ENCODE assay signal across 10 cellular contexts in genomic region chr1:58857673-58858343, GRCh38.
DNase-seq lines count a peak whose midpoint lies in the region; ATAC-seq, FAIRE-seq and TF ChIP-seq lines count a peak whose summit lies in the region.
"Had no signal": no experiment of that assay in that cellular context is flagged by ENCODE, and none has a peak within 500 bp of the region (broad histone marks: within the 10 kb centered on the region; RNA-seq: fewer than 3 reads in every experiment).

No MANE protein-coding gene starts in this region.

- H2BK5ac ChIP-seq in trophoblast cell (ENCODE audit: low read depth, low read length, poor library complexity), result no peak overlapping the region

- H3K4ac ChIP-seq in trophoblast cell (ENCODE audit: low read depth, low read length), result no peak overlapping the region

- no peaks in the 10 kb centered on the region for H3K79me2 ChIP-seq in trophoblast cell (ENCODE audit: control insufficient read depth, insufficient read depth, low read length, poor library complexity)

- H3K4me2 ChIP-seq in trophoblast cell (ENCODE audit: low read length), result no peak overlapping the region

- no peak overlapping the region for H3K4me3 ChIP-seq in CD8-positive, alpha-beta T cell (ENCODE audit: low read depth, low read length)
- H3K4me3 ChIP-seq in esophagus muscularis mucosa (no peak overlapping the region), trophoblast cell (ENCODE audit: low read depth, low read length) (no peak overlapping the region)

- H4K8ac ChIP-seq in trophoblast cell (ENCODE audit: low read depth, low read length), result no peak overlapping the region

- no peak for TF ChIP-seq POLR2A in esophagus muscularis mucosa (IDR thresholded peaks at IDR 0.05; ENCODE audit: low read depth)

- peak overlapping the region; percentile 32 for H3K4me3 Mint-ChIP-seq in CD8-positive, alpha-beta T cell
- no peak overlapping the region for H3K4me3 Mint-ChIP-seq in activated T-helper 2 cell treated with anti-CD3 and anti-CD28 coated beads, Interferon-gamma antibody, Interleukin-2, Interleukin-4, amounts not matched to agents 10 μg/mL and 5 μg/mL and 100 μg/mL, durations not matched to agents 14 hours and 24 hours and 36 hours (ENCODE audit: low read depth)

- peak in 1 of 7 experiments; percentile 69 for DNase-seq in CD8-positive, alpha-beta T cell
- DNase-seq in GM19239 (ENCODE audit: insufficient read length, low spot score) (peak; percentile 36), HuH-7 (ENCODE audit: low spot score) (no peak), esophagus muscularis mucosa (ENCODE audit: extremely low spot score) (no peak), anterior cingulate cortex (lab: John Stamatoyannopoulos, UW) (no peak), trophoblast cell (no peak)
- peak; percentile 17 for DNase-seq in activated T-helper 2 cell treated with anti-CD3 and anti-CD28 coated beads, Interferon-gamma antibody, Interleukin-2, Interleukin-4, amounts not matched to agents 10 μg/mL and 5 μg/mL and 100 μg/mL, durations not matched to agents 14 hours and 24 hours and 36 hours (ENCODE audit: low spot score)

- intact Hi-C loops in CD8-positive, alpha-beta T cell (cut with DNase I, micrococcal nuclease), result no loop called here
- intact Hi-C loops in activated T-helper 2 cell treated with anti-CD3 and anti-CD28 coated beads, Interferon-gamma antibody, Interleukin-2, Interleukin-4, amounts not matched to agents 10 μg/mL and 5 μg/mL and 100 μg/mL, durations not matched to agents 14 hours and 24 hours and 36 hours (cut with micrococcal nuclease), result loop anchor here (2.0 to 5.0 kb wide), 4 partner anchors 41 to 189 kb away; partner anchors contain the start of gene JUN
- intact Hi-C loops in esophagus muscularis mucosa (cut with DNase I), result no loop called here

- H3K27ac ChIP-seq in CD8-positive, alpha-beta T cell (ENCODE audit: low read depth, low read length), result peak overlapping the region; percentile 5
- H3K27ac ChIP-seq in esophagus muscularis mucosa (replicated peaks in 1 of 4) (no peak overlapping the region), trophoblast cell (ENCODE audit: low read depth, low read length) (no peak overlapping the region)
- H3K27ac ChIP-seq: epithelial cell of prostate had no signal

- no peak overlapping the region for H3K14ac ChIP-seq in trophoblast cell (ENCODE audit: low read length)

- H4K12ac ChIP-seq in trophoblast cell (ENCODE audit: low read depth, low read length), result no peak overlapping the region

- no peak overlapping the region for H2BK120ac ChIP-seq in trophoblast cell (ENCODE audit: insufficient read depth, low read length, poor library complexity)

- H3K36me3 ChIP-seq in CD8-positive, alpha-beta T cell (ENCODE audit: insufficient read depth, low read length), result no peaks in the 10 kb centered on the region
- H3K36me3 ChIP-seq in esophagus muscularis mucosa (no peaks in the 10 kb centered on the region), trophoblast cell (ENCODE audit: control insufficient read depth in 1 of 2, insufficient read depth in 2 of 2, low read length in 2 of 2) (no peaks in the 10 kb centered on the region)

- POLR2A ChIA-PET in CD8-positive, alpha-beta T cell (lab: Charles Lee), result interaction anchor here (0.6 to 2.9 kb wide), 7 partner anchors 9 to 205 kb away, joined by 3 to 15 read pairs (median 5); partner anchors contain the start of gene JUN

- H3K4me1 Mint-ChIP-seq in CD8-positive, alpha-beta T cell (ENCODE audit: low read depth), result peaks cover 64% of the 10 kb centered on the region
- peaks cover 31% of the 10 kb centered on the region for H3K4me1 Mint-ChIP-seq in activated T-helper 2 cell treated with anti-CD3 and anti-CD28 coated beads, Interferon-gamma antibody, Interleukin-2, Interleukin-4, amounts not matched to agents 10 μg/mL and 5 μg/mL and 100 μg/mL, durations not matched to agents 14 hours and 24 hours and 36 hours (ENCODE audit: low read depth)

- H4K91ac ChIP-seq in trophoblast cell (ENCODE audit: low read depth, low read length), result no peak overlapping the region

- no peak for TF ChIP-seq CTCF in CD8-positive, alpha-beta T cell (IDR thresholded peaks at IDR 0.05)
- no peak for TF ChIP-seq CTCF in esophagus muscularis mucosa (IDR thresholded peaks at IDR 0.05)

- peak overlapping the region; percentile 91 for H3K27ac Mint-ChIP-seq in CD8-positive, alpha-beta T cell
- peak overlapping the region; percentile 83 for H3K27ac Mint-ChIP-seq in activated T-helper 2 cell treated with anti-CD3 and anti-CD28 coated beads, Interferon-gamma antibody, Interleukin-2, Interleukin-4, amounts not matched to agents 10 μg/mL and 5 μg/mL and 100 μg/mL, durations not matched to agents 14 hours and 24 hours and 36 hours

- H3K9me3 ChIP-seq in CD8-positive, alpha-beta T cell (ENCODE audit: low read length), result no peaks in the 10 kb centered on the region
- H3K9me3 ChIP-seq in esophagus muscularis mucosa (no peaks in the 10 kb centered on the region), trophoblast cell (ENCODE audit: insufficient read depth, low read depth, low read length) (no peaks in the 10 kb centered on the region)

- H2BK12ac ChIP-seq in trophoblast cell (ENCODE audit: low read length), result no peak overlapping the region

- no peaks in the 10 kb centered on the region for H3K27me3 Mint-ChIP-seq in CD8-positive, alpha-beta T cell (ENCODE audit: low read depth)
- no peaks in the 10 kb centered on the region for H3K27me3 Mint-ChIP-seq in activated T-helper 2 cell treated with anti-CD3 and anti-CD28 coated beads, Interferon-gamma antibody, Interleukin-2, Interleukin-4, amounts not matched to agents 10 μg/mL and 5 μg/mL and 100 μg/mL, durations not matched to agents 14 hours and 24 hours and 36 hours (ENCODE audit: low read depth)

- H3K9ac ChIP-seq in trophoblast cell (ENCODE audit: low read length), result no peak overlapping the region

- no peak overlapping the region for H3K23ac ChIP-seq in trophoblast cell (ENCODE audit: low read length)

- H3K9me3 Mint-ChIP-seq in CD8-positive, alpha-beta T cell, result no peaks in the 10 kb centered on the region
- no peaks in the 10 kb centered on the region for H3K9me3 Mint-ChIP-seq in activated T-helper 2 cell treated with anti-CD3 and anti-CD28 coated beads, Interferon-gamma antibody, Interleukin-2, Interleukin-4, amounts not matched to agents 10 μg/mL and 5 μg/mL and 100 μg/mL, durations not matched to agents 14 hours and 24 hours and 36 hours

- peak; percentile 65 for ATAC-seq in CD8-positive, alpha-beta T cell
- ATAC-seq in HG03064 (IDR thresholded peaks at IDR 0.05; ENCODE audit: low read depth, unreplicated experiment), result peak; percentile 72

- no peak overlapping the region for H2AFZ ChIP-seq in trophoblast cell (ENCODE audit: insufficient read depth, low read length, poor library complexity)

- CTCF ChIA-PET in CD8-positive, alpha-beta T cell (lab: Charles Lee), result interaction anchor here (0.6 to 1.4 kb wide), 5 partner anchors 30 to 841 kb away, joined by 3 to 5 read pairs (median 3); no protein-coding TSS in a partner anchor

- no peaks in the 10 kb centered on the region for H3K79me1 ChIP-seq in trophoblast cell (ENCODE audit: low read length)

- no peaks in the 10 kb centered on the region for H3K36me3 Mint-ChIP-seq in CD8-positive, alpha-beta T cell
- no peaks in the 10 kb centered on the region for H3K36me3 Mint-ChIP-seq in activated T-helper 2 cell treated with anti-CD3 and anti-CD28 coated beads, Interferon-gamma antibody, Interleukin-2, Interleukin-4, amounts not matched to agents 10 μg/mL and 5 μg/mL and 100 μg/mL, durations not matched to agents 14 hours and 24 hours and 36 hours (ENCODE audit: low read depth)

- no peak for TF ChIP-seq EP300 in esophagus muscularis mucosa (IDR thresholded peaks at IDR 0.05)

- H2AK5ac ChIP-seq in trophoblast cell (ENCODE audit: low read length), result no peak overlapping the region

- no peak overlapping the region for H3K18ac ChIP-seq in trophoblast cell (ENCODE audit: low read length)

- FAIRE-seq in GM19239 (lab: Jason Lieb, UNC), result peak; percentile 51
- FAIRE-seq: D721Med had no signal

- H3K4me1 ChIP-seq in CD8-positive, alpha-beta T cell (ENCODE audit: insufficient read depth, low read length), result peaks cover 37% of the 10 kb centered on the region
- H3K4me1 ChIP-seq in esophagus muscularis mucosa (peaks cover 0 to 15% (median 11%) of the 10 kb centered on the region in 4 donors), trophoblast cell (ENCODE audit: control insufficient read depth in 1 of 2, insufficient read depth in 2 of 2, low read length in 2 of 2) (no peaks in the 10 kb centered on the region)

- H3K27me3 ChIP-seq in CD8-positive, alpha-beta T cell (ENCODE audit: insufficient read depth, low read length), result no peaks in the 10 kb centered on the region
- no peaks in the 10 kb centered on the region for H3K27me3 ChIP-seq in esophagus muscularis mucosa
- no peaks in the 10 kb centered on the region for H3K27me3 ChIP-seq in trophoblast cell (ENCODE audit: insufficient read depth, low read length)

- WGBS in esophagus muscularis mucosa, result 81% methylated on average over 1 of the region's 1 CpG
- WGBS in trophoblast cell (ENCODE audit: extremely low coverage, insufficient coverage, insufficient read length), result no CpG with 5 or more reads among the region's 1 CpG

Comparison
In these comparisons a context has a peak if more than half of its experiments do, and no peak if none do; other contexts are left out.
1. DNase-seq: peak in GM19239 (single experiment) and activated T-helper 2 cell treated with anti-CD3 and anti-CD28 coated beads, Interferon-gamma antibody, Interleukin-2, Interleukin-4, amounts not matched to agents 10 μg/mL and 5 μg/mL and 100 μg/mL, durations not matched to agents 14 hours and 24 hours and 36 hours (single experiment); none in HuH-7 (single experiment), esophagus muscularis mucosa (single experiment), anterior cingulate cortex (0 of 58) and trophoblast cell (0 of 2).